ENCODE assay signal across 21 cellular contexts in genomic region chr5:120451445-120451844, GRCh38. TPM values are rescaled to one million over a fixed set of nuclear protein-coding genes. Genes with fewer than 3 reads are reported as not detected.
A peak's percentile ranks its signal among the peaks of the same experiment; 100 is the strongest.
DNase-seq lines count a peak whose midpoint lies in the region; ATAC-seq and TF ChIP-seq lines count a peak whose summit lies in the region.
"Had no signal": no experiment of that assay in that cellular context is flagged by ENCODE, and none has a peak within 500 bp of the region (broad histone marks: within the 10 kb centered on the region; RNA-seq: fewer than 3 reads in every experiment).

No MANE protein-coding gene starts in this region.

- H3K27me3 Mint-ChIP-seq in chondrocyte (ENCODE audit: low read depth), result no peaks in the 10 kb centered on the region
- no peaks in the 10 kb centered on the region for H3K27me3 Mint-ChIP-seq in naive thymus-derived CD4-positive, alpha-beta T cell
- H3K27me3 Mint-ChIP-seq in activated T-helper 1 cell treated with anti-CD3 and anti-CD28 coated beads, Interleukin-12 subunit alpha, Interleukin-12 subunit beta, Interleukin-2, Interleukin-4 antibody, amounts not matched to agents 30 ng/mL and 10 ng/mL and 1 ng/mL, durations not matched to agents 14 hours and 24 hours and 36 hours (ENCODE audit: insufficient read depth), result peaks cover 8% of the 10 kb centered on the region
- H3K27me3 Mint-ChIP-seq: CD4-positive, alpha-beta T cell; CD8-positive, alpha-beta memory T cell had no signal

- no peak overlapping the region for H2BK120ac ChIP-seq in trophoblast cell (ENCODE audit: insufficient read depth, low read length, poor library complexity)

- CTCF ChIA-PET in naive thymus-derived CD4-positive, alpha-beta T cell (lab: Charles Lee), result no interaction called here

- H4K8ac ChIP-seq in trophoblast cell (ENCODE audit: low read depth, low read length), result no peak overlapping the region

- no peak overlapping the region for H4K91ac ChIP-seq in trophoblast cell (ENCODE audit: low read depth, low read length)

- intact Hi-C loops in right cardiac atrium (cut with DNase I) (loop anchor here in 1 of 4 donors (10.0 kb wide), 1 partner anchor 397 kb away; no protein-coding TSS in a partner anchor), left ventricle myocardium inferior (cut with micrococcal nuclease) (no loop called here)
- intact Hi-C loops in naive thymus-derived CD4-positive, alpha-beta T cell (cut with micrococcal nuclease), result loop anchor here in 1 of 2 donors (10.0 kb wide), 1 partner anchor 877 kb away; no protein-coding TSS in a partner anchor
- intact Hi-C loops in activated T-helper 1 cell treated with anti-CD3 and anti-CD28 coated beads, Interleukin-12 subunit alpha, Interleukin-12 subunit beta, Interleukin-2, Interleukin-4 antibody, amounts not matched to agents 30 ng/mL and 10 ng/mL and 1 ng/mL, durations not matched to agents 14 hours and 24 hours and 36 hours (cut with micrococcal nuclease), result no loop called here

- no peak overlapping the region for H2BK12ac ChIP-seq in trophoblast cell (ENCODE audit: low read length)

- H3K36me3 ChIP-seq in left ventricle myocardium inferior (no peaks in the 10 kb centered on the region), trophoblast cell (ENCODE audit: control insufficient read depth in 1 of 2, insufficient read depth in 2 of 2, low read length in 2 of 2) (no peaks in the 10 kb centered on the region)
- H3K36me3 ChIP-seq in naive thymus-derived CD4-positive, alpha-beta T cell (ENCODE audit: control insufficient read depth in 2 of 3, insufficient read depth in 3 of 3, low read length in 3 of 3), result no peaks in the 10 kb centered on the region
- H3K36me3 ChIP-seq: BE2C; BLaER1 treated with 17β-estradiol and CSF1 and Interleukin-3, amounts not matched to agents 10 nM and 100 nM had no signal

- no peak overlapping the region for H3K23ac ChIP-seq in trophoblast cell (ENCODE audit: low read length)

- peak in 2 of 3 donors; percentile 25 to 36 for DNase-seq in right cardiac atrium
- no peak for DNase-seq in left ventricle myocardium inferior
- DNase-seq in chondrocyte (ENCODE audit: low spot score), result peak; percentile 69
- DNase-seq in trophoblast cell, result no peak
- no peak for DNase-seq in activated CD8-positive, alpha-beta memory T cell treated with anti-CD3 and anti-CD28 coated beads, Interleukin-2, amount 50 U/mL, for 48 hours
- DNase-seq in naive thymus-derived CD4-positive, alpha-beta T cell, result no peak
- no peak for DNase-seq in activated T-helper 1 cell treated with anti-CD3 and anti-CD28 coated beads, Interleukin-12 subunit alpha, Interleukin-12 subunit beta, Interleukin-2, Interleukin-4 antibody, amounts not matched to agents 30 ng/mL and 10 ng/mL and 1 ng/mL, durations not matched to agents 14 hours and 24 hours and 36 hours (ENCODE audit: low spot score)
- DNase-seq: BE2C; CD4-positive, alpha-beta T cell; CD8-positive, alpha-beta memory T cell; DMS 273 treated with DMSO at 0.1 percent for 48 hours; DMS79; EL; GDM1; H9 had no signal

- H3K79me1 ChIP-seq in trophoblast cell (ENCODE audit: low read length), result no peaks in the 10 kb centered on the region

- peaks cover 54% of the 10 kb centered on the region for H3K4me1 Mint-ChIP-seq in chondrocyte (ENCODE audit: low read depth)
- no peaks in the 10 kb centered on the region for H3K4me1 Mint-ChIP-seq in naive thymus-derived CD4-positive, alpha-beta T cell
- H3K4me1 Mint-ChIP-seq in activated T-helper 1 cell treated with anti-CD3 and anti-CD28 coated beads, Interleukin-12 subunit alpha, Interleukin-12 subunit beta, Interleukin-2, Interleukin-4 antibody, amounts not matched to agents 30 ng/mL and 10 ng/mL and 1 ng/mL, durations not matched to agents 14 hours and 24 hours and 36 hours (ENCODE audit: low read depth), result no peaks in the 10 kb centered on the region
- H3K4me1 Mint-ChIP-seq: CD8-positive, alpha-beta memory T cell had no signal

- no peak overlapping the region for H3K18ac ChIP-seq in trophoblast cell (ENCODE audit: low read length)

- H2BK5ac ChIP-seq in trophoblast cell (ENCODE audit: low read depth, low read length, poor library complexity), result no peak overlapping the region

- H3K9me3 ChIP-seq in right cardiac atrium (ENCODE audit: control insufficient read depth, low read length) (no peaks in the 10 kb centered on the region), left ventricle myocardium inferior (replicated peaks) (no peaks in the 10 kb centered on the region), trophoblast cell (ENCODE audit: insufficient read depth, low read depth, low read length) (peaks cover 2% of the 10 kb centered on the region)
- H3K9me3 ChIP-seq in naive thymus-derived CD4-positive, alpha-beta T cell (ENCODE audit: control insufficient read depth in 2 of 3, low read length in 3 of 3), result no peaks in the 10 kb centered on the region
- H3K9me3 ChIP-seq: BE2C had no signal

- no peak overlapping the region for H3K14ac ChIP-seq in trophoblast cell (ENCODE audit: low read length)

- ATAC-seq in right cardiac atrium, result no peak
- ATAC-seq in naive thymus-derived CD4-positive, alpha-beta T cell, result no peak
- ATAC-seq: GM12878, GM23338, HCT116 had no signal

- no peak overlapping the region for H2AK5ac ChIP-seq in trophoblast cell (ENCODE audit: low read length)

- TF ChIP-seq CTCF in left ventricle myocardium inferior (IDR thresholded peaks at IDR 0.05; ENCODE audit: borderline replicate concordance) (no peak), chondrocyte (IDR thresholded peaks at IDR 0.05) (no peak)

- peaks cover 1% of the 10 kb centered on the region for H3K36me3 Mint-ChIP-seq in chondrocyte (ENCODE audit: low read depth)
- no peaks in the 10 kb centered on the region for H3K36me3 Mint-ChIP-seq in naive thymus-derived CD4-positive, alpha-beta T cell
- no peaks in the 10 kb centered on the region for H3K36me3 Mint-ChIP-seq in activated T-helper 1 cell treated with anti-CD3 and anti-CD28 coated beads, Interleukin-12 subunit alpha, Interleukin-12 subunit beta, Interleukin-2, Interleukin-4 antibody, amounts not matched to agents 30 ng/mL and 10 ng/mL and 1 ng/mL, durations not matched to agents 14 hours and 24 hours and 36 hours (ENCODE audit: low read depth)
- H3K36me3 Mint-ChIP-seq: CD14-positive monocyte; CD8-positive, alpha-beta memory T cell had no signal

- no peaks in the 10 kb centered on the region for H3K9me3 Mint-ChIP-seq in chondrocyte (ENCODE audit: low read depth)
- H3K9me3 Mint-ChIP-seq in naive thymus-derived CD4-positive, alpha-beta T cell, result peaks cover 0 to 6% (median 0%) of the 10 kb centered on the region in 11 donors
- no peaks in the 10 kb centered on the region for H3K9me3 Mint-ChIP-seq in activated T-helper 1 cell treated with anti-CD3 and anti-CD28 coated beads, Interleukin-12 subunit alpha, Interleukin-12 subunit beta, Interleukin-2, Interleukin-4 antibody, amounts not matched to agents 30 ng/mL and 10 ng/mL and 1 ng/mL, durations not matched to agents 14 hours and 24 hours and 36 hours
- H3K9me3 Mint-ChIP-seq: CD4-positive, alpha-beta T cell; GM23338; H9 had no signal

- H2AFZ ChIP-seq in trophoblast cell (ENCODE audit: insufficient read depth, low read length, poor library complexity), result no peak overlapping the region
- H2AFZ ChIP-seq: GM23338 had no signal

- H3K4me1 ChIP-seq in right cardiac atrium (ENCODE audit: control insufficient read depth, insufficient read depth, low read length) (peaks cover 2% of the 10 kb centered on the region), left ventricle myocardium inferior (peaks cover 22% of the 10 kb centered on the region), trophoblast cell (ENCODE audit: control insufficient read depth in 1 of 2, insufficient read depth in 2 of 2, low read length in 2 of 2) (no peaks in the 10 kb centered on the region)
- H3K4me1 ChIP-seq in naive thymus-derived CD4-positive, alpha-beta T cell (ENCODE audit: control insufficient read depth in 2 of 2, insufficient read depth in 2 of 2, low read length in 2 of 2), result no peaks in the 10 kb centered on the region

- H3K9ac ChIP-seq in trophoblast cell (ENCODE audit: low read length), result no peak overlapping the region
- H3K9ac ChIP-seq: BLaER1 treated with 17β-estradiol and CSF1 and Interleukin-3, amounts not matched to agents 10 nM and 100 nM had no signal

- no peak overlapping the region for H3K4me3 Mint-ChIP-seq in chondrocyte (ENCODE audit: unreplicated experiment)
- H3K4me3 Mint-ChIP-seq in naive thymus-derived CD4-positive, alpha-beta T cell, result no peak overlapping the region
- H3K4me3 Mint-ChIP-seq in activated T-helper 1 cell treated with anti-CD3 and anti-CD28 coated beads, Interleukin-12 subunit alpha, Interleukin-12 subunit beta, Interleukin-2, Interleukin-4 antibody, amounts not matched to agents 30 ng/mL and 10 ng/mL and 1 ng/mL, durations not matched to agents 14 hours and 24 hours and 36 hours, result no peak overlapping the region
- H3K4me3 Mint-ChIP-seq: CD14-positive monocyte; CD4-positive, alpha-beta T cell; CD8-positive, alpha-beta memory T cell; GM23338; H9 had no signal

- H3K27me3 ChIP-seq in right cardiac atrium (ENCODE audit: control insufficient read depth, insufficient read depth) (no peaks in the 10 kb centered on the region), left ventricle myocardium inferior (ENCODE audit: low read depth) (no peaks in the 10 kb centered on the region), trophoblast cell (ENCODE audit: insufficient read depth, low read length) (no peaks in the 10 kb centered on the region)
- H3K27me3 ChIP-seq in naive thymus-derived CD4-positive, alpha-beta T cell (ENCODE audit: control insufficient read depth in 2 of 2, insufficient read depth in 2 of 2, low read length in 2 of 2), result no peaks in the 10 kb centered on the region
- H3K27me3 ChIP-seq: BE2C; BLaER1 treated with 17β-estradiol and CSF1 and Interleukin-3, amounts not matched to agents 10 nM and 100 nM had no signal

- no peaks in the 10 kb centered on the region for H3K79me2 ChIP-seq in trophoblast cell (ENCODE audit: control insufficient read depth, insufficient read depth, low read length, poor library complexity)

- no peak overlapping the region for H3K27ac Mint-ChIP-seq in chondrocyte (ENCODE audit: unreplicated experiment)
- H3K27ac Mint-ChIP-seq in naive thymus-derived CD4-positive, alpha-beta T cell, result no peak overlapping the region
- H3K27ac Mint-ChIP-seq in activated T-helper 1 cell treated with anti-CD3 and anti-CD28 coated beads, Interleukin-12 subunit alpha, Interleukin-12 subunit beta, Interleukin-2, Interleukin-4 antibody, amounts not matched to agents 30 ng/mL and 10 ng/mL and 1 ng/mL, durations not matched to agents 14 hours and 24 hours and 36 hours, result no peak overlapping the region
- H3K27ac Mint-ChIP-seq: CD14-positive monocyte; CD4-positive, alpha-beta T cell; CD8-positive, alpha-beta memory T cell; GM23338 had no signal

- H3K27ac ChIP-seq in right cardiac atrium (ENCODE audit: low read length) (no peak overlapping the region), left ventricle myocardium inferior (replicated peaks) (no peak overlapping the region), trophoblast cell (ENCODE audit: low read depth, low read length) (no peak overlapping the region)
- H3K27ac ChIP-seq in naive thymus-derived CD4-positive, alpha-beta T cell (ENCODE audit: low read depth, low read length), result no peak overlapping the region
- H3K27ac ChIP-seq: 22Rv1; BLaER1 treated with 17β-estradiol and CSF1 and Interleukin-3, amounts not matched to agents 10 nM and 100 nM had no signal

- WGBS in right cardiac atrium, result 96% methylated on average over 9 of the region's 9 CpGs
- WGBS in trophoblast cell (ENCODE audit: extremely low coverage, insufficient coverage, insufficient read length), result no CpG with 5 or more reads among the region's 9 CpGs

- H3K4me3 ChIP-seq in right cardiac atrium (ENCODE audit: low read length) (no peak overlapping the region), left ventricle myocardium inferior (no peak overlapping the region), trophoblast cell (ENCODE audit: low read depth, low read length) (peak overlapping the region; percentile 3)
- H3K4me3 ChIP-seq in naive thymus-derived CD4-positive, alpha-beta T cell (ENCODE audit: low read length), result no peak overlapping the region
- H3K4me3 ChIP-seq: BLaER1 treated with 17β-estradiol and CSF1 and Interleukin-3, amounts not matched to agents 10 nM and 100 nM; GM12878; GM23338 had no signal

- H3K4me2 ChIP-seq in trophoblast cell (ENCODE audit: low read length), result no peak overlapping the region
- H3K4me2 ChIP-seq: BLaER1 treated with 17β-estradiol and CSF1 and Interleukin-3, amounts not matched to agents 10 nM and 100 nM; GM23338 had no signal

- H4K12ac ChIP-seq in trophoblast cell (ENCODE audit: low read depth, low read length), result no peak overlapping the region

- POLR2A ChIA-PET in naive thymus-derived CD4-positive, alpha-beta T cell (lab: Charles Lee), result no interaction called here

- no peak overlapping the region for H3K4ac ChIP-seq in trophoblast cell (ENCODE audit: low read depth, low read length)

RNA-seq across cellular contexts. Expression of gene PRR16, which starts 12.7 kb away (rescaled TPM):
- total RNA-seq in right cardiac atrium (10 to 100 TPM in 2 of 4 donors, 1 to 10 TPM in 2; 6.9 to 13.3 (median 8.9) TPM), left ventricle myocardium inferior (15.3 TPM), chondrocyte (10.7 to 38.1 TPM (median 10.7 TPM) in 3 replicates)
- polyA plus RNA-seq in right cardiac atrium, result 7.5 TPM
- polyA plus RNA-seq in trophoblast cell (2013), result 0.55 and 0.61 TPM in 2 replicates
- total RNA-seq in naive thymus-derived CD4-positive, alpha-beta T cell, result not detected
- polyA plus RNA-seq in naive thymus-derived CD4-positive, alpha-beta T cell, result not detected
- not detected in 2 replicates for total RNA-seq in activated T-helper 1 cell treated with anti-CD3 and anti-CD28 coated beads, Interleukin-12 subunit alpha, Interleukin-12 subunit beta, Interleukin-2, Interleukin-4 antibody, amounts not matched to agents 30 ng/mL and 10 ng/mL and 1 ng/mL, durations not matched to agents 14 hours and 24 hours and 36 hours
- total RNA-seq: CD4-positive, alpha-beta T cell; CD8-positive, alpha-beta memory T cell; GM12878 had no signal
- polyA plus RNA-seq: CD8-positive, alpha-beta memory T cell; GM12878 had no signal

Comparison
In these comparisons a context has a peak if more than half of its experiments do, and no peak if none do; other contexts are left out.
1. DNase-seq: peak in right cardiac atrium (2 of 3) and chondrocyte (single experiment); none in left ventricle myocardium inferior (single experiment), trophoblast cell (0 of 2), activated CD8-positive, alpha-beta memory T cell treated with anti-CD3 and anti-CD28 coated beads, Interleukin-2, amount 50 U/mL, for 48 hours (single experiment), naive thymus-derived CD4-positive, alpha-beta T cell (0 of 9) and activated T-helper 1 cell treated with anti-CD3 and anti-CD28 coated beads, Interleukin-12 subunit alpha, Interleukin-12 subunit beta, Interleukin-2, Interleukin-4 antibody, amounts not matched to agents 30 ng/mL and 10 ng/mL and 1 ng/mL, durations not matched to agents 14 hours and 24 hours and 36 hours (single experiment).